ENCODE assay signal across 8 cellular contexts in the genomic region with DNA sequence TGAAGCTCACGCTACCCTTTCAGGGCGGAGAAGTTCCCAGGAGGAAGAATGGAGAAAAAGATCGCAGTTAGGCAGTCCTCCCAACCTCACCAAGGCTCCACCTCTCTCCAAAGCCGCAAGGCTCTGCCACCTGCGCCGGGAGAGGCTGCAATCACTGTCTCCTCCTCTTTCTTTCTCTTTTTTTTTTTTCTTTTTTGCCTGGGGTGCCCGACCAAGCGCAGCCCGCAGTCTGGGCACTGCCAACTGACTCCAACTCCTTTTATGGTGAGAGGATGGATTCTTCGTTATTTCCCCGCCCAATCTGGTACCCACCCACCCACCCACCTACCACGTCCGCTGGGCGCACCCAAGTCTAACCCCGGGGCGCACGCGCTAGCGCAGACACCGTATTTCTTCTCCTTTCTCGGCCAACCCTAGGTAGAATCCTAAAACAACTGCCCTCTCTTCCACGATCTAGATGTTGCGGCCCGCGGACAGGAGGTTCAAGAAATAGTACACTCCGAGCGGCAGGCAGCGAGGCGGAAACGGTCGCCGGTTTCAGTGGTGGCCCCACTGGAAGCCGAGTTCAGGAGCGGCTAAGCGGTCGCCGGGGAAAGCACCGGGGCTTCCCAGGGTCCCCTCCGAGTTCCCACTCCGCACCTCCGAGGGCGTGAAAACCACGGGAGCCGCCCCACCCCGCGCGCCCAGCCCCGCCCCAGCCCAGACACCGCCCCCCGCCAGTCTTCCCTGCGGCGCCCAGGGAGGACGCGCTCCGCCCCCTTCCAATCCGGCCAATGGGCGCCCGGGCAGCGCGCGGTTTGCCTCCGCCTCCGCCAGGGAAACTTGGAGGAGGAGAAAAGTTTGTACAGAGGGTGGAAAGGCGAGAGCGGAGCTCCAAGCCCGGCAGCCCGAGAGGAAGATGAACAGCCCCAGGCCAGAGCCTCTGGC. TPM values are rescaled to one million over a fixed set of nuclear protein-coding genes. Genes with fewer than 3 reads are reported as not detected.
DNase-seq lines count a peak whose midpoint lies in the region; ATAC-seq and TF ChIP-seq lines count a peak whose summit lies in the region.

PTGER4 (plus strand) TSS at position 845 of the 927 bp plus-strand sequence. CDS start 1,079 bp downstream, outside the sequence.

- no peaks in the 10 kb centered on the region for H3F3A ChIP-seq in PC-3 (ENCODE audit: low read length, unreplicated experiment)

- H3K9me2 ChIP-seq in PC-3 (replicated peaks; ENCODE audit: low read length) = no peaks in the 10 kb centered on the region

- H3K9me3 ChIP-seq in PC-3 (ENCODE audit: low read length) (no peaks in the 10 kb centered on the region), mucosa of rectum (ENCODE audit: control insufficient read depth in 2 of 2, low read length in 2 of 2) (no peaks in the 10 kb centered on the region)

- intact Hi-C loops in PC-3 (cut with micrococcal nuclease) = loop anchor here (1.0 to 2.0 kb wide), 7 partner anchors 38 to 507 kb away; no protein-coding TSS in a partner anchor

- H3K9ac ChIP-seq in PC-3 (ENCODE audit: low read length) (peak within 1 kb of the TSS; percentile 84), mucosa of rectum (ENCODE audit: low read depth in 1 of 2, low read length in 2 of 2) (peak within 1 kb of the TSS; percentile 96 to 99)

- H3K27me3 ChIP-seq in PC-3 (ENCODE audit: low read length) (no peaks in the 10 kb centered on the region), mucosa of rectum (ENCODE audit: control insufficient read depth in 2 of 2, insufficient read depth in 2 of 2, low read length in 2 of 2) (no peaks in the 10 kb centered on the region)

- POLR2A ChIA-PET in PC-3 (lab: Charles Lee; ENCODE audit: unreplicated experiment) = interaction anchor here (0.6 to 0.8 kb wide), 10 partner anchors 39 to 1746 kb away, joined by 3 to 10 read pairs (median 4); no protein-coding TSS in a partner anchor

- peak within 1 kb of the TSS; percentile 90 for H2AFZ ChIP-seq in PC-3 (ENCODE audit: low read length)

- H3K4me1 ChIP-seq in PC-3 (ENCODE audit: insufficient read depth, low read length) (peaks cover 39% of the 10 kb centered on the region), mucosa of rectum (ENCODE audit: control insufficient read depth in 2 of 2, insufficient read depth in 2 of 2, low read length in 2 of 2) (peaks cover 10 to 11% of the 10 kb centered on the region in 2 donors)

- H3K79me2 ChIP-seq in PC-3 (ENCODE audit: low read length) = peaks cover 55% of the 10 kb centered on the region

- DNase-seq in CMK (ENCODE audit: low read depth) = peak; percentile 39
- peak; percentile 89 for DNase-seq in GM20000 (ENCODE audit: low spot score)
- DNase-seq in HS-5 (ENCODE audit: low read depth) = peak; percentile 65
- DNase-seq in PC-3 = peak; percentile 96
- peak; percentile 89 for DNase-seq in activated T-cell treated with anti-CD3 and anti-CD28 coated beads for 4 hours
- peak; percentile 54 for DNase-seq in epithelial cell of proximal tubule (ENCODE audit: low read depth)
- DNase-seq in stimulated activated CD8-positive, alpha-beta memory T cell treated with anti-CD3 and anti-CD28 coated beads, Interleukin-4, amount 100 ng/mL, for 4 hours (ENCODE audit: low read depth in 2 of 2, low spot score in 1 of 2) = peak; percentile 81 to 84

- CTCF ChIA-PET in PC-3 (lab: Charles Lee) = no interaction called here

- H3K27ac ChIP-seq in PC-3 (ENCODE audit: low read length) (peak within 1 kb of the TSS; percentile 92), mucosa of rectum (ENCODE audit: low read depth in 2 of 2, low read length in 2 of 2) (peak within 1 kb of the TSS; percentile 96 to 99)

- H3K36me3 ChIP-seq in PC-3 (ENCODE audit: low read depth, low read length) (peaks cover 4% of the 10 kb centered on the region; the same call in 1 of the 2 replicates), mucosa of rectum (ENCODE audit: control insufficient read depth in 2 of 2, insufficient read depth in 2 of 2, low read length in 2 of 2) (peaks cover 8 to 11% of the 10 kb centered on the region in 2 donors)

- H3K4me3 ChIP-seq in PC-3 (ENCODE audit: low read length) (peak within 1 kb of the TSS; percentile 90), epithelial cell of proximal tubule (ENCODE audit: low read depth, low read length) (peak within 1 kb of the TSS; percentile 73), mucosa of rectum (ENCODE audit: low read length in 2 of 2) (peak within 1 kb of the TSS; percentile 92 to 98)

- H3K4me2 ChIP-seq in PC-3 (ENCODE audit: low read length) = peak within 1 kb of the TSS; percentile 95

- BruUV-seq in PC-3 (replicated peaks; lab: Mats Ljungman, UMichigan) = no TSS peak

- TF ChIP-seq CTCF in GM20000 (IDR thresholded peaks at IDR 0.05; ENCODE audit: extremely low read depth, missing control alignments) (no peak), PC-3 (conservative IDR thresholded peaks at IDR 0.05; ENCODE audit: low read depth, low read length) (no peak), epithelial cell of proximal tubule (conservative IDR thresholded peaks at IDR 0.05; ENCODE audit: low read depth, low read length) (no peak)

- peak; percentile 69 for ATAC-seq in PC-3

- H4K20me1 ChIP-seq in PC-3 (ENCODE audit: low read length) = peaks cover 9% of the 10 kb centered on the region

RNA-seq across cellular contexts. Expression of gene PTGER4, which starts in this region (rescaled TPM):
- 48.5 and 49.5 TPM in 2 replicates for total RNA-seq in PC-3 (2014; rRNA removed)
- 10.3 and 36.8 TPM in 2 replicates for total RNA-seq in epithelial cell of proximal tubule

Comparison
In these comparisons a context has a peak if more than half of its experiments do, and no peak if none do; other contexts are left out.
1. Peak in every context shown above with its lines: DNase-seq, ATAC-seq, H3K4me3 ChIP-seq and H3K27ac ChIP-seq.
2. DNase-seq: peak in every context shown above with its lines; median percentile 96 in PC-3; 89 in GM20000; 89 in activated T-cell treated with anti-CD3 and anti-CD28 coated beads for 4 hours; 82 in stimulated activated CD8-positive, alpha-beta memory T cell treated with anti-CD3 and anti-CD28 coated beads, Interleukin-4, amount 100 ng/mL, for 4 hours; 65 in HS-5; 54 in epithelial cell of proximal tubule; 39 in CMK.